ENCODE assay signal across 8 cellular contexts in the genomic region with DNA sequence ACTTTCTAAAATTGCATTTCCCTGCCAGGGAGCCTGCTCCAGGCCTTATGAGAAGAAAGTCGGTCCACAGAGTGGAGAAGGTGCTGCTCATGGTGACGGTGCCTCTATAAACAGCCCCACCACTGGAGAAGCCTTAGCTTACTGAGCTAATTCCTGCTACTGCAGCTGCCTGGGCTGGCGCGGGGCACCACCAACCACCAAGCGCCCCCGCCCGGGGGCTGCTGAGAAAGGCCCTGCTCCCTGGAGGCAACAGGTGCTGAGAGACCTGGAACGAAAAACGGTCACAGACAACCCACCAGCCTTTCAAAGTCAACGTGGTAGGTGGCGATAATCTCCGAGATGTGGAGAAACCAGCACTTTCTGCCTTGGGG. TPM values are rescaled to one million over a fixed set of nuclear protein-coding genes. Genes with fewer than 3 reads are reported as not detected.
DNase-seq lines count a peak whose midpoint lies in the region; ATAC-seq and TF ChIP-seq lines count a peak whose summit lies in the region.

No MANE protein-coding gene starts in this region.

- H3K4me3 ChIP-seq in ascending aorta = peak overlapping the region; percentile 84 to 91
- peak overlapping the region; percentile 87 to 99 for H3K4me3 ChIP-seq in mesenchymal stem cell (ENCODE audit: insufficient read depth in 1 of 2, low read depth in 1 of 2, low read length in 2 of 2)

- H3K36me3 ChIP-seq in ascending aorta = peaks cover 6 to 8% of the 10 kb centered on the region in 2 donors
- H3K36me3 ChIP-seq in mesenchymal stem cell (ENCODE audit: control insufficient read depth in 1 of 2, insufficient read depth in 2 of 2, low read depth in 1 of 2, low read length in 2 of 2) = peaks cover 0 to 35% of the 10 kb centered on the region in 2 experiments

- peak overlapping the region; percentile 81 for H3K4me2 ChIP-seq in mesenchymal stem cell (ENCODE audit: low read length, poor library complexity, severe bottlenecking)

- intact Hi-C loops in ascending aorta (cut with DNase I) = no loop called here

- H2BK12ac ChIP-seq in mesenchymal stem cell (ENCODE audit: low read length in 2 of 2) = no peak overlapping the region

- TF ChIP-seq CTCF in GM10266 (IDR thresholded peaks at IDR 0.05; ENCODE audit: control insufficient read depth, insufficient read depth, low read depth, missing control alignments) = peak; percentile 38
- TF ChIP-seq CTCF in ascending aorta (IDR thresholded peaks at IDR 0.05) = no peak
- no peak for TF ChIP-seq CTCF in foreskin keratinocyte (conservative IDR thresholded peaks at IDR 0.05)

- no peak overlapping the region for H3K4ac ChIP-seq in mesenchymal stem cell (ENCODE audit: low read depth in 1 of 2, low read length in 2 of 2)

- H3K14ac ChIP-seq in mesenchymal stem cell (ENCODE audit: low read length in 2 of 2) = no peak overlapping the region

- no peak overlapping the region for H2BK120ac ChIP-seq in mesenchymal stem cell (ENCODE audit: low read depth, low read length)

- ATAC-seq in HG03097 (IDR thresholded peaks at IDR 0.05; ENCODE audit: low FRiP score, unreplicated experiment) (no peak), foreskin keratinocyte (no peak)

- no peak overlapping the region for H3K23ac ChIP-seq in mesenchymal stem cell (ENCODE audit: low read length in 2 of 2)

- peak overlapping the region; percentile 87 for H3K9ac ChIP-seq in mesenchymal stem cell (ENCODE audit: low read length)

- H3K27me3 ChIP-seq in ascending aorta (no peaks in the 10 kb centered on the region), mesenchymal stem cell (ENCODE audit: control insufficient read depth in 1 of 2, insufficient read depth in 1 of 2, low read length in 2 of 2) (peaks cover 0 to 4% of the 10 kb centered on the region in 2 experiments), foreskin keratinocyte (no peaks in the 10 kb centered on the region)

- no peak for DNase-seq in GM10266 (ENCODE audit: extremely low spot score)
- peak; percentile 48 for DNase-seq in NCI-H1105 treated with DMSO at 0.1 percent for 48 hours (lab: John Stamatoyannopoulos, UW)
- DNase-seq in ascending aorta (ENCODE audit: low spot score in 2 of 2) = no peak
- no peak for DNase-seq in mesenchymal stem cell
- DNase-seq in islet precursor cell = no peak
- DNase-seq in foreskin keratinocyte = no peak
- no peak for DNase-seq in NOMO-1 treated with dmso at 0.1 percent for 144 hours (lab: John Stamatoyannopoulos, UW; ENCODE audit: unreplicated experiment)

- no peak overlapping the region for H3K18ac ChIP-seq in mesenchymal stem cell (ENCODE audit: low read depth in 1 of 2, low read length in 2 of 2)

- H2AFZ ChIP-seq in mesenchymal stem cell (ENCODE audit: low read depth, low read length) = no peak overlapping the region

- H3K9me3 ChIP-seq in ascending aorta (no peaks in the 10 kb centered on the region), mesenchymal stem cell (ENCODE audit: control insufficient read depth, low read length) (no peaks in the 10 kb centered on the region)

- peaks cover 16 to 21% of the 10 kb centered on the region in 2 donors for H3K4me1 ChIP-seq in ascending aorta
- H3K4me1 ChIP-seq in mesenchymal stem cell (ENCODE audit: control insufficient read depth, insufficient read depth, low read depth, low read length) = peaks cover 36% of the 10 kb centered on the region
- no peaks in the 10 kb centered on the region for H3K4me1 ChIP-seq in foreskin keratinocyte

- WGBS in mesenchymal stem cell = 27% methylated on average over 9 of the region's 12 CpGs

- H3K27ac ChIP-seq in ascending aorta (peak overlapping the region; percentile 98 to 99), mesenchymal stem cell (ENCODE audit: low read length, poor library complexity, severe bottlenecking) (peak overlapping the region; percentile 82), foreskin keratinocyte (no peak overlapping the region)

- H3K79me1 ChIP-seq in mesenchymal stem cell (replicated peaks; ENCODE audit: low read length, poor library complexity, severe bottlenecking) = no peaks in the 10 kb centered on the region

- H2BK5ac ChIP-seq in mesenchymal stem cell (ENCODE audit: low read depth, low read length, poor library complexity, severe bottlenecking) = no peak overlapping the region

- no peak overlapping the region for H4K91ac ChIP-seq in mesenchymal stem cell (ENCODE audit: low read length)

- no peak overlapping the region for H2BK15ac ChIP-seq in mesenchymal stem cell (ENCODE audit: low read depth, poor library complexity, severe bottlenecking)

- H4K8ac ChIP-seq in mesenchymal stem cell (ENCODE audit: low read length) = no peak overlapping the region

- no peak overlapping the region for H2AK5ac ChIP-seq in mesenchymal stem cell (ENCODE audit: low read length, severe bottlenecking)

RNA-seq across cellular contexts. Expression of gene HCFC1, which starts 2.9 kb away (rescaled TPM):
- total RNA-seq in ascending aorta = 91.4 TPM
- 27.2 TPM for polyA plus RNA-seq in mesenchymal stem cell (2013, experiment 1 of 2)
- 23.7 TPM for polyA plus RNA-seq in mesenchymal stem cell (2013, experiment 2 of 2)
- 42.9 and 46.0 TPM in 2 replicates for total RNA-seq in foreskin keratinocyte
- 22.0 and 23.2 TPM in 2 replicates for polyA plus RNA-seq in foreskin keratinocyte

RNA-seq across cellular contexts. Expression of gene TMEM187, which starts 3.8 kb away (rescaled TPM):
- total RNA-seq in ascending aorta (4.4 TPM), foreskin keratinocyte (3.9 TPM in 2 replicates)
- 5.8 TPM for polyA plus RNA-seq in mesenchymal stem cell (2013, experiment 1 of 2)
- 5.5 TPM for polyA plus RNA-seq in mesenchymal stem cell (2013, experiment 2 of 2)
- polyA plus RNA-seq in foreskin keratinocyte = 5.0 and 5.4 TPM in 2 replicates

RNA-seq across cellular contexts. Expression of gene RENBP, which starts 24.3 kb away (rescaled TPM):
- total RNA-seq in ascending aorta = 15.5 TPM
- 20.4 TPM for polyA plus RNA-seq in mesenchymal stem cell (2013, experiment 1 of 2)
- polyA plus RNA-seq in mesenchymal stem cell (2013, experiment 2 of 2) = 17.0 TPM
- total RNA-seq in foreskin keratinocyte = 0.14 and 0.20 TPM in 2 replicates
- polyA plus RNA-seq in foreskin keratinocyte = 0.19 and 0.36 TPM in 2 replicates

RNA-seq across cellular contexts. Expression of gene NAA10, which starts 33.9 kb away (rescaled TPM):
- total RNA-seq in ascending aorta (155 TPM), foreskin keratinocyte (102 and 106 TPM in 2 replicates)
- polyA plus RNA-seq in mesenchymal stem cell (2013, experiment 1 of 2) = 173 TPM
- polyA plus RNA-seq in mesenchymal stem cell (2013, experiment 2 of 2) = 171 TPM
- polyA plus RNA-seq in foreskin keratinocyte = 227 and 235 TPM in 2 replicates

RNA-seq across cellular contexts. Expression of gene ARHGAP4, which starts 42.7 kb away (rescaled TPM):
- total RNA-seq in ascending aorta (94.3 TPM), foreskin keratinocyte (1.4 and 2.8 TPM in 2 replicates)
- polyA plus RNA-seq in mesenchymal stem cell (2013, experiment 1 of 2) = 0.83 TPM
- 1.1 TPM for polyA plus RNA-seq in mesenchymal stem cell (2013, experiment 2 of 2)
- 1.8 and 2.1 TPM in 2 replicates for polyA plus RNA-seq in foreskin keratinocyte

Comparison
In these comparisons a context has a peak if more than half of its experiments do, and no peak if none do; other contexts are left out.
1. RNA of gene RENBP, which starts 24.3 kb away (total RNA-seq): 15.5 TPM in ascending aorta (single experiment); 0.14 to 0.20 TPM in foreskin keratinocyte; every median in the first group is over 10 times any median in the second.